Comparison of ENCODE assay signal across 11 cellular contexts in the genomic region with DNA sequence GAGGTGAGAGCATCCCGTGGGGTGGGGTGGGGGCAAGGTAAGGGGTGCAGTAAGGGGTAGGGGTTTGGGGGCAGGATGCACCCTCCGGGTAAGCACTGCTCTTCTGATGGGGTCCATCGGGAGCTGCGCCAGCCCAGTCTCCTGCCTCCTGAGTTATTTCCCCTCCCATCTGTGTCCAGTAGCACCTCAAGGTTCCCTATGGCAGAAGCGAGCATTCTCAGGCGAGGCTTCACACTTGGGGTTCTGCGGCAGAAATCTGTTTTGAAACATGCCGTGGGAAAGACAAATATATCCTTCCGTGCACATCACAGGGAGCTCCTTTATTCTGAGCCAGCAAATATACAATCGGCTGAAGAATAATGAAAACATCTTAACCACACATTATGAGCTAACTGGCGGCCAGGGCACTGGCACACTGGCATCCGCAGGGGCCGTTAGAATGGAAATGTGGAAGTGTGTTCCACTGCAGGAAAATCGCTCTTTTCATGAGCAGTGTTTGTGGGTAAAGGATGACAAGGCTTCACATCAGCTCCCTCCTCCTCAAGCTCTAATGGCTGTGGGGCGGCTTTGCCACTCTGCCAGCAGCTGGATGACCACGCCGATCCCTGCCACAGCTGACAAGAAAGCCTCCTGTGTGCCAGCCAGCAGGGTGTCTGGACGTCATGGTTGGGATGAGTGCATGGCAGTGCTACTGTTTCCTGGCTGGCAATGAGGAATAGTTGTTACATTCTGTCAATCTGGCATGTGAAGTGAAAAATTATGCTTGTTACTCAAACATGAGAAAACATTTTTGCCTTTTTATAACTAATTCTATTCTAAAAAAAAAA. TPM values are rescaled to one million over a fixed set of nuclear protein-coding genes. Genes with fewer than 3 reads are reported as not detected.
"Had no signal": no experiment of that assay in that cellular context is flagged by ENCODE, and none has a peak within 500 bp of the region (broad histone marks: within the 10 kb centered on the region; RNA-seq: fewer than 3 reads in every experiment).

No MANE protein-coding gene starts in this region.

- ATAC-seq: foreskin keratinocyte; mucosa of descending colon; naive thymus-derived CD8-positive, alpha-beta T cell; right cardiac atrium; stimulated activated effector memory CD8-positive, alpha-beta T cell treated with anti-CD3 and anti-CD28 coated beads, Interleukin-12 subunit alpha, Interleukin-12 subunit beta, amount 100 ng/mL, for 72 hours; T-helper 17 cell had no signal

- DNase-seq: activated naive CD4-positive, alpha-beta T cell treated with anti-CD3 and anti-CD28 coated beads, Interleukin-2, amount 50 U/mL, for 16 hours; adrenal gland; foreskin keratinocyte; mucosa of descending colon; naive thymus-derived CD8-positive, alpha-beta T cell; Right ventricle myocardium superior; T-helper 17 cell; transverse colon had no signal

RNA-seq across cellular contexts. Expression of a gene that starts 24.7 kb away (rescaled TPM):
- total RNA-seq: activated T-helper 2 cell treated with anti-CD3 and anti-CD28 coated beads, Interferon-gamma antibody, Interleukin-2, Interleukin-4, amounts not matched to agents 10 μg/mL and 5 μg/mL and 100 μg/mL, durations not matched to agents 14 hours and 24 hours and 36 hours; foreskin keratinocyte; naive thymus-derived CD8-positive, alpha-beta T cell; T-helper 17 cell had no signal

RNA-seq across cellular contexts. Expression of a gene that starts 31.6 kb away (rescaled TPM):
- total RNA-seq: foreskin keratinocyte; naive thymus-derived CD8-positive, alpha-beta T cell; T-helper 17 cell had no signal

RNA-seq across cellular contexts. Expression of a gene that starts 43.4 kb away (rescaled TPM):
- total RNA-seq: naive thymus-derived CD8-positive, alpha-beta T cell had no signal
